Comparison of ENCODE assay signal across 9 cellular contexts in genomic region chr7:130887182-130888016, GRCh38.
DNase-seq lines count a peak whose midpoint lies in the region; ATAC-seq, FAIRE-seq and TF ChIP-seq lines count a peak whose summit lies in the region.
"Had no signal": no experiment of that assay in that cellular context is flagged by ENCODE, and none has a peak within 500 bp of the region (broad histone marks: within the 10 kb centered on the region; RNA-seq: fewer than 3 reads in every experiment).

No MANE protein-coding gene starts in this region.

- peaks cover 0 to 52% (median 0%) of the 10 kb centered on the region in 3 donors for H3K36me3 ChIP-seq in esophagus squamous epithelium

- TF ChIP-seq CTCF in esophagus squamous epithelium (IDR thresholded peaks at IDR 0.05), result no peak

- peaks cover 35 to 93% (median 71%) of the 10 kb centered on the region in 3 donors for H3K4me1 ChIP-seq in esophagus squamous epithelium

- no peaks in the 10 kb centered on the region for H3K27me3 Mint-ChIP-seq in T-helper 17 cell

- H3K9me3 ChIP-seq in T-helper 17 cell (ENCODE audit: control insufficient read depth, low read length, poor library complexity, severe bottlenecking), result no peaks in the 10 kb centered on the region
- H3K9me3 ChIP-seq in esophagus squamous epithelium, result no peaks in the 10 kb centered on the region
- H3K9me3 ChIP-seq: heart right ventricle had no signal

- DNase-seq in GM04504 (ENCODE audit: low read depth) (peak; percentile 73), T-helper 17 cell (no peak), esophagus squamous epithelium (lab: John Stamatoyannopoulos, UW) (no peak), NCI-H524 treated with DMSO at 0.1 percent for 48 hours (lab: John Stamatoyannopoulos, UW) (no peak), GF-D8 (lab: John Stamatoyannopoulos, UW) (no peak), H54 (ENCODE audit: insufficient read length, low spot score) (no peak)
- DNase-seq: heart right ventricle had no signal

- H3K4me3 ChIP-seq in esophagus squamous epithelium (no peak overlapping the region), skin epidermis (no peak overlapping the region)
- H3K4me3 ChIP-seq: heart right ventricle had no signal

- H3K4me3 Mint-ChIP-seq in T-helper 17 cell, result peak overlapping the region; percentile 81

- 46 to 49% methylated on average over 12 to 13 of the region's 13 CpGs for WGBS in esophagus squamous epithelium, 2 donors

- H3K36me3 Mint-ChIP-seq in T-helper 17 cell (ENCODE audit: low read depth), result peaks cover 2% of the 10 kb centered on the region

- H3K27ac Mint-ChIP-seq in T-helper 17 cell, result peak overlapping the region; percentile 93

- no peaks in the 10 kb centered on the region for H3K27me3 ChIP-seq in esophagus squamous epithelium
- H3K27me3 ChIP-seq: heart right ventricle had no signal

- FAIRE-seq in H54 (lab: Jason Lieb, UNC), result no peak

- TF ChIP-seq POLR2A in esophagus squamous epithelium (IDR thresholded peaks at IDR 0.05), result no peak
- TF ChIP-seq POLR2A in H54 (IDR thresholded peaks at IDR 0.05; ENCODE audit: low read depth, low read length), result no peak

- H3K27ac ChIP-seq in esophagus squamous epithelium (peak overlapping the region; percentile 64 to 86 (median 76)), skin epidermis (peak overlapping the region in 17 of 21 experiments; percentile 1 to 77 (median 47))

- peaks cover 44% of the 10 kb centered on the region for H3K4me1 Mint-ChIP-seq in T-helper 17 cell

- intact Hi-C loops in esophagus squamous epithelium (cut with DNase I), result loop anchor here (5.0 kb wide), 1 partner anchor 105 kb away; no protein-coding TSS in a partner anchor

- ATAC-seq in T-helper 17 cell (no peak), GM19395 (IDR thresholded peaks at IDR 0.05; ENCODE audit: unreplicated experiment) (no peak)
